1 cellular context compared by ENCODE assay signal in the genomic region with DNA sequence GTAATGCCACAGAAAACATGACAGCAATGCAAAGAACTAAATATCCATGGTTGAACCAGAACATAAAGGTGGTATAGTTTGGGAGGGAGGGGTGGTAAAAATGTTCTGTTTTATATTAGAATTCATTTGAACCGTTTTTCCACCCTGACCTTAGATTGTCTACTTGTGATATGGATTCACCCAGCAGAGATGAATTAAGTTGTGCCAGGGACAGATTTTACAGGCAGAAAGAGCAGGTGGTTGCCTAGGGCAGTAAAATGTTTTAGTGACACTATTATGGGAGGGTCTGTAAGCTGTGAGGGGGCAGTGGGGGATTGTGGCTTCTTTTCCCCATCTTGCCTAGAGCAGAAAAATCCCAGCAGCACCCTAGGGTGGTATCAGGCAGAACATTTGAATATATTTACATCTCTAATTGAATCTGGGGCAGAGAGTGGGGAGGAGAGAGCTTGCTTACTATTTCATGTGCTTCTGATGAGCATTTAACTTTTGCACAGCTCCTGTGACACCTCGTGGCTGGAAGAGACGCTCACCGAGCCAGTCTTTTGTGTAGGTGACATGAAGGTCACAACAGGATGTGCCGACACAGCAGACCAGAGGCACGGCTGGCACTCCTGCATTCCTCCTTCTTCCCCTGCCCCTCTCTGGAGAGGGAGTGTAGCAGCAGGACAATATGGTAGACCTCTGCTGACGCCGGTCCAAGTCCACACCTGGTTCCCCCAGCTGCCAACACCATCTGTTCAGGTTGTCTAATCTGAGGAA.
TF ChIP-seq lines count a peak whose summit lies in the region.

No MANE protein-coding gene starts in this region.

TF ChIP-seq in H1, 55 proteins besides CTCF, POLR2A, EP300 and RAD21 (continued from another document):
- TF ChIP-seq, protein P1, sequence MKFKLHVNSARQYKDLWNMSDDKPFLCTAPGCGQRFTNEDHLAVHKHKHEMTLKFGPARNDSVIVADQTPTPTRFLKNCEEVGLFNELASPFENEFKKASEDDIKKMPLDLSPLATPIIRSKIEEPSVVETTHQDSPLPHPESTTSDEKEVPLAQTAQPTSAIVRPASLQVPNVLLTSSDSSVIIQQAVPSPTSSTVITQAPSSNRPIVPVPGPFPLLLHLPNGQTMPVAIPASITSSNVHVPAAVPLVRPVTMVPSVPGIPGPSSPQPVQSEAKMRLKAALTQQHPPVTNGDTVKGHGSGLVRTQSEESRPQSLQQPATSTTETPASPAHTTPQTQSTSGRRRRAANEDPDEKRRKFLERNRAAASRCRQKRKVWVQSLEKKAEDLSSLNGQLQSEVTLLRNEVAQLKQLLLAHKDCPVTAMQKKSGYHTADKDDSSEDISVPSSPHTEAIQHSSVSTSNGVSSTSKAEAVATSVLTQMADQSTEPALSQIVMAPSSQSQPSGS (IDR thresholded peaks at IDR 0.05; ENCODE audit: low read length) = no peak
- TF ChIP-seq YY1 (IDR thresholded peaks at IDR 0.05; ENCODE audit: low read depth, low read length) = no peak
- TF ChIP-seq, protein P2, sequence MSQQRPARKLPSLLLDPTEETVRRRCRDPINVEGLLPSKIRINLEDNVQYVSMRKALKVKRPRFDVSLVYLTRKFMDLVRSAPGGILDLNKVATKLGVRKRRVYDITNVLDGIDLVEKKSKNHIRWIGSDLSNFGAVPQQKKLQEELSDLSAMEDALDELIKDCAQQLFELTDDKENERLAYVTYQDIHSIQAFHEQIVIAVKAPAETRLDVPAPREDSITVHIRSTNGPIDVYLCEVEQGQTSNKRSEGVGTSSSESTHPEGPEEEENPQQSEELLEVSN (IDR thresholded peaks at IDR 0.05) = no peak
- TF ChIP-seq RXRA (IDR thresholded peaks at IDR 0.05; ENCODE audit: insufficient read depth, low read depth, low read length) = no peak
- TF ChIP-seq, protein P3, sequence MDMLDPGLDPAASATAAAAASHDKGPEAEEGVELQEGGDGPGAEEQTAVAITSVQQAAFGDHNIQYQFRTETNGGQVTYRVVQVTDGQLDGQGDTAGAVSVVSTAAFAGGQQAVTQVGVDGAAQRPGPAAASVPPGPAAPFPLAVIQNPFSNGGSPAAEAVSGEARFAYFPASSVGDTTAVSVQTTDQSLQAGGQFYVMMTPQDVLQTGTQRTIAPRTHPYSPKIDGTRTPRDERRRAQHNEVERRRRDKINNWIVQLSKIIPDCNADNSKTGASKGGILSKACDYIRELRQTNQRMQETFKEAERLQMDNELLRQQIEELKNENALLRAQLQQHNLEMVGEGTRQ (IDR thresholded peaks at IDR 0.05; ENCODE audit: low read length) = no peak
- no peak for TF ChIP-seq EGR1 (IDR thresholded peaks at IDR 0.05; ENCODE audit: borderline replicate concordance, low read depth, low read length)
- TF ChIP-seq TAF7 (optimal IDR thresholded peaks at IDR 0.05; ENCODE audit: borderline replicate concordance, low read depth, low read length) = no peak
- TF ChIP-seq CBX5 (IDR thresholded peaks at IDR 0.05; ENCODE audit: low read depth, low read length) = no peak
- TF ChIP-seq KDM4A (IDR thresholded peaks at IDR 0.05; ENCODE audit: low read depth, low read length, severe bottlenecking) = no peak
- no peak for TF ChIP-seq EZH2 (IDR thresholded peaks at IDR 0.05; ENCODE audit: low read depth, low read length, severe bottlenecking)
- TF ChIP-seq SIN3A (conservative IDR thresholded peaks at IDR 0.05 in 1 of 2, IDR thresholded peaks at IDR 0.05 in 1 of 2; ENCODE audit: low read depth in 1 of 2, low read length in 2 of 2) = no peak
- no peak for TF ChIP-seq ZNF274 (IDR thresholded peaks at IDR 0.05; ENCODE audit: borderline replicate concordance, extremely low read depth, low read length)
- TF ChIP-seq RBBP5 (IDR thresholded peaks at IDR 0.05; ENCODE audit: borderline replicate concordance, low read depth, low read length) = no peak
- no peak for TF ChIP-seq CREB1 (IDR thresholded peaks at IDR 0.05)
- no peak for TF ChIP-seq TEAD4 (IDR thresholded peaks at IDR 0.05; ENCODE audit: low read depth, low read length)
- no peak for TF ChIP-seq PHF8 (conservative IDR thresholded peaks at IDR 0.05; ENCODE audit: low read depth, low read length)
